Comparison of ENCODE assay signal across 15 cellular contexts in genomic region chr3:160099855-160100254, GRCh38.
DNase-seq lines count a peak whose midpoint lies in the region; ATAC-seq and TF ChIP-seq lines count a peak whose summit lies in the region.
"Had no signal": no experiment of that assay in that cellular context is flagged by ENCODE, and none has a peak within 500 bp of the region (broad histone marks: within the 10 kb centered on the region; RNA-seq: fewer than 3 reads in every experiment).

No MANE protein-coding gene starts in this region.

- H3K9me3 Mint-ChIP-seq in IgD-negative memory B cell, result peaks cover 0 to 5% (median 0%) of the 10 kb centered on the region in 3 donors
- no peaks in the 10 kb centered on the region for H3K9me3 Mint-ChIP-seq in Caco-2 (ENCODE audit: unreplicated experiment)
- H3K9me3 Mint-ChIP-seq: activated B cell treated with CpG ODN at 0.5 μM for 24 hours, neural crest cell had no signal

- H3K27me3 Mint-ChIP-seq in IgD-negative memory B cell (peaks cover 5% of the 10 kb centered on the region), Caco-2 (ENCODE audit: insufficient read depth, unreplicated experiment) (no peaks in the 10 kb centered on the region)
- H3K27me3 Mint-ChIP-seq: activated B cell treated with CpG ODN at 0.5 μM for 24 hours had no signal

- H3K4me1 ChIP-seq in right cardiac atrium (ENCODE audit: control insufficient read depth, insufficient read depth, low read length), result no peaks in the 10 kb centered on the region
- no peaks in the 10 kb centered on the region; the same call in 1 of the 2 replicates for H3K4me1 ChIP-seq in Caco-2
- no peaks in the 10 kb centered on the region for H3K4me1 ChIP-seq in esophagus muscularis mucosa
- H3K4me1 ChIP-seq: SJCRH30 had no signal

- H3K4me3 ChIP-seq in right cardiac atrium (ENCODE audit: low read length) (no peak overlapping the region), Caco-2 (ENCODE audit: low read depth, low read length) (no peak overlapping the region), esophagus muscularis mucosa (no peak overlapping the region)
- H3K4me3 ChIP-seq: SJCRH30 had no signal

- TF ChIP-seq CTCF in GM10248 (IDR thresholded peaks at IDR 0.05; ENCODE audit: control extremely low read depth, extremely low read depth, low read depth, missing control alignments) (no peak), Caco-2 (IDR thresholded peaks at IDR 0.05; ENCODE audit: insufficient read depth in 1 of 2, low read depth in 1 of 2, low read length in 1 of 2, severe bottlenecking in 1 of 2, unreplicated experiment in 1 of 2) (no peak), esophagus muscularis mucosa (IDR thresholded peaks at IDR 0.05) (no peak)

- H3K4me1 Mint-ChIP-seq in IgD-negative memory B cell (peaks cover 12 to 22% (median 18%) of the 10 kb centered on the region in 3 donors), Caco-2 (ENCODE audit: low read depth, unreplicated experiment) (peaks cover 7% of the 10 kb centered on the region)
- H3K4me1 Mint-ChIP-seq: neural crest cell had no signal

- H3K27me3 ChIP-seq in right cardiac atrium (ENCODE audit: control insufficient read depth, insufficient read depth) (no peaks in the 10 kb centered on the region), Caco-2 (replicated peaks; ENCODE audit: control insufficient read depth, insufficient read depth, low read length) (no peaks in the 10 kb centered on the region), esophagus muscularis mucosa (no peaks in the 10 kb centered on the region)
- H3K27me3 ChIP-seq: SJCRH30 had no signal

- H3K9me3 ChIP-seq in right cardiac atrium (ENCODE audit: control insufficient read depth, low read length) (no peaks in the 10 kb centered on the region), Caco-2 (no peaks in the 10 kb centered on the region), esophagus muscularis mucosa (no peaks in the 10 kb centered on the region)
- H3K9me3 ChIP-seq: SJCRH30 had no signal

- no peak for TF ChIP-seq POLR2A in esophagus muscularis mucosa (IDR thresholded peaks at IDR 0.05; ENCODE audit: low read depth)

- peak; percentile 51 for ATAC-seq in GM19372 (IDR thresholded peaks at IDR 0.05; ENCODE audit: low read depth, unreplicated experiment)
- peak; percentile 78 for ATAC-seq in HG02885 (IDR thresholded peaks at IDR 0.05; ENCODE audit: poor library complexity, unreplicated experiment)
- ATAC-seq in right cardiac atrium, result no peak
- ATAC-seq: activated T-cell treated with anti-CD3 and anti-CD28 coated beads, Interleukin-2, amount 50 U/mL, for 72 hours; left lobe of liver had no signal

- BruUV-seq in Caco-2 (replicated peaks; lab: Mats Ljungman, UMichigan), result no TSS peak

- TF ChIP-seq EP300 in esophagus muscularis mucosa (IDR thresholded peaks at IDR 0.05), result no peak

- DNase-seq in GM10248 (ENCODE audit: extremely low spot score) (peak; percentile 34), right cardiac atrium (no peak), Caco-2 (no peak), iPS-NIHi7 (ENCODE audit: extremely low spot score) (no peak), esophagus muscularis mucosa (ENCODE audit: extremely low spot score) (no peak)
- DNase-seq: activated B cell treated with CpG ODN at 0.5 μM for 24 hours; activated T-cell treated with anti-CD3 and anti-CD28 coated beads, Interleukin-2, amount 50 U/mL, for 72 hours; DMS79 treated with DMSO at 0.1 percent for 48 hours; head of caudate nucleus; SJCRH30 had no signal

- H3K4me3 Mint-ChIP-seq in IgD-negative memory B cell (peak overlapping the region in 3 of 4 donors; percentile 3 to 78 (median 39)), Caco-2 (ENCODE audit: unreplicated experiment) (no peak overlapping the region)
- H3K4me3 Mint-ChIP-seq: activated B cell treated with CpG ODN at 0.5 μM for 24 hours; activated T-cell treated with anti-CD3 and anti-CD28 coated beads, Interleukin-2, amount 50 U/mL, for 72 hours; neural crest cell had no signal

- no peaks in the 10 kb centered on the region for H3K36me3 ChIP-seq in Caco-2 (ENCODE audit: control insufficient read depth, insufficient read depth, low read length)
- no peaks in the 10 kb centered on the region for H3K36me3 ChIP-seq in esophagus muscularis mucosa
- H3K36me3 ChIP-seq: SJCRH30 had no signal

- H3K36me3 Mint-ChIP-seq in IgD-negative memory B cell, result peaks cover 4% of the 10 kb centered on the region
- no peaks in the 10 kb centered on the region for H3K36me3 Mint-ChIP-seq in Caco-2 (ENCODE audit: insufficient read depth, unreplicated experiment)

- H3K27ac Mint-ChIP-seq in IgD-negative memory B cell (peak overlapping the region in 1 of 3 donors; percentile 6), Caco-2 (ENCODE audit: unreplicated experiment) (no peak overlapping the region)
- H3K27ac Mint-ChIP-seq: activated B cell treated with CpG ODN at 0.5 μM for 24 hours; activated T-cell treated with anti-CD3 and anti-CD28 coated beads, Interleukin-2, amount 50 U/mL, for 72 hours had no signal

- POLR2A ChIA-PET in GM10248 (lab: Yijun Ruan, JAX), result no interaction called here
- POLR2A ChIA-PET in Caco-2 (lab: Charles Lee), result no interaction called here

- H3K27ac ChIP-seq in right cardiac atrium (ENCODE audit: low read length) (no peak overlapping the region), esophagus muscularis mucosa (replicated peaks in 1 of 4) (no peak overlapping the region)
- H3K27ac ChIP-seq: SJCRH30 had no signal

- WGBS in right cardiac atrium, result 68% methylated on average over 4 of the region's 4 CpGs
- WGBS in esophagus muscularis mucosa, result 65% methylated on average over 4 of the region's 4 CpGs

- intact Hi-C loops in right cardiac atrium (cut with DNase I) (no loop called here), Caco-2 (cut with micrococcal nuclease; ENCODE audit: unreplicated experiment) (no loop called here), esophagus muscularis mucosa (cut with DNase I) (no loop called here)

- CTCF ChIA-PET in GM10248 (lab: Yijun Ruan, JAX), result interaction anchor here (1.4 kb wide), 1 partner anchor 216 kb away, joined by 3 read pairs; no protein-coding TSS in a partner anchor
- CTCF ChIA-PET in Caco-2 (lab: Charles Lee), result no interaction called here

Comparison
In these comparisons a context has a peak if more than half of its experiments do, and no peak if none do; other contexts are left out.
1. ATAC-seq: peak in GM19372 (single experiment) and HG02885 (single experiment); none in right cardiac atrium (0 of 2).